35 cellular contexts compared by ENCODE assay signal in genomic region chr1:28565726-28566125, GRCh38. TPM values are rescaled to one million over a fixed set of nuclear protein-coding genes. Genes with fewer than 3 reads are reported as not detected.
"Had no signal": no experiment of that assay in that cellular context is flagged by ENCODE, and none has a peak within 500 bp of the region (broad histone marks: within the 10 kb centered on the region; RNA-seq: fewer than 3 reads in every experiment).

No MANE protein-coding gene starts in this region.

- H3K9me3 Mint-ChIP-seq: activated CD4-positive, alpha-beta memory T cell treated with anti-CD3 and anti-CD28 coated beads for 36 hours; activated CD4-positive, alpha-beta T cell treated with anti-CD3 and anti-CD28 coated beads, Interleukin-2, amount 10 ng/mL, durations not matched to agents 24 days and 14 days; activated naive CD4-positive, alpha-beta T cell treated with anti-CD3 and anti-CD28 coated beads for 36 hours; activated naive CD4-positive, alpha-beta T cell treated with anti-CD3 and anti-CD28 coated beads, Interleukin-2, amount 50 U/mL, for 24 hours; activated naive CD8-positive, alpha-beta T cell treated with anti-CD3 and anti-CD28 coated beads for 36 hours; activated naive CD8-positive, alpha-beta T cell treated with anti-CD3 and anti-CD28 coated beads, Interleukin-2, amount 50 U/mL, for 24 hours; activated T-helper 1 cell treated with anti-CD3 and anti-CD28 coated beads, Interleukin-12 subunit alpha, Interleukin-12 subunit beta, Interleukin-2, Interleukin-4 antibody, amounts not matched to agents 30 ng/mL and 10 ng/mL and 1 ng/mL, durations not matched to agents 14 hours and 24 hours and 36 hours; activated T-helper 2 cell treated with anti-CD3 and anti-CD28 coated beads, Interferon-gamma antibody, Interleukin-2, Interleukin-4, amounts not matched to agents 10 μg/mL and 5 μg/mL and 100 μg/mL, durations not matched to agents 14 hours and 24 hours and 36 hours; T-helper 1 cell treated with Interleukin-12 subunit alpha and Interleukin-12 subunit beta and Interleukin-4 antibody, amounts not matched to agents 30 μg/mL and 1 μg/mL, for 36 hours; T-helper 2 cell treated with Interferon-gamma antibody and Interleukin-4, amounts not matched to agents 5 μg/mL and 100 μg/mL, for 36 hours had no signal

- H3K36me3 ChIP-seq: colonic mucosa had no signal

- H3K4me3 ChIP-seq: adrenal gland, body of pancreas, cardiac muscle cell, colonic mucosa, esophagus squamous epithelium, gastroesophageal sphincter, heart right ventricle had no signal

- H3K4me1 ChIP-seq: adrenal gland, body of pancreas, colonic mucosa, gastroesophageal sphincter, heart right ventricle had no signal

- H3K27me3 Mint-ChIP-seq: activated CD4-positive, alpha-beta memory T cell treated with anti-CD3 and anti-CD28 coated beads for 36 hours; activated CD4-positive, alpha-beta T cell treated with anti-CD3 and anti-CD28 coated beads for 36 hours; activated CD4-positive, alpha-beta T cell treated with anti-CD3 and anti-CD28 coated beads, Interleukin-2, amount 10 ng/mL, durations not matched to agents 24 days and 14 days; activated CD8-positive, alpha-beta memory T cell treated with anti-CD3 and anti-CD28 coated beads, Interleukin-2, amount 10 ng/mL, durations not matched to agents 7 days and 5 days; activated naive CD4-positive, alpha-beta T cell treated with anti-CD3 and anti-CD28 coated beads, Interleukin-2, amount 50 U/mL, for 24 hours; activated naive CD8-positive, alpha-beta T cell treated with anti-CD3 and anti-CD28 coated beads for 36 hours; activated naive CD8-positive, alpha-beta T cell treated with anti-CD3 and anti-CD28 coated beads, Interleukin-2, amount 50 U/mL, for 24 hours had no signal

- H3K27ac ChIP-seq: adrenal gland, body of pancreas, cardiac muscle cell, colonic mucosa, gastroesophageal sphincter, heart right ventricle had no signal

- DNase-seq: activated CD4-positive, alpha-beta memory T cell treated with anti-CD3 and anti-CD28 coated beads for 36 hours; activated CD4-positive, alpha-beta T cell treated with anti-CD3 and anti-CD28 coated beads for 36 hours; activated CD4-positive, alpha-beta T cell treated with anti-CD3 and anti-CD28 coated beads, Interleukin-2, amount 10 ng/mL, durations not matched to agents 24 days and 14 days; activated CD4-positive, CD25-positive, alpha-beta regulatory T cell; activated CD4-positive, CD25-positive, alpha-beta regulatory T cell treated with anti-CD3 and anti-CD28 coated beads, Interleukin-2, amount 50 U/mL, for 72 hours; activated CD8-positive, alpha-beta memory T cell treated with anti-CD3 and anti-CD28 coated beads, Interleukin-2, amount 10 ng/mL, durations not matched to agents 7 days and 5 days; activated CD8-positive, alpha-beta memory T cell treated with anti-CD3 and anti-CD28 coated beads, Interleukin-2, amount 50 U/mL, for 4 hours; activated CD8-positive, alpha-beta T cell treated with anti-CD3 and anti-CD28 coated beads, Interleukin-2, amount 10 ng/mL, durations not matched to agents 7 days and 5 days; activated effector memory CD4-positive, alpha-beta T cell treated with anti-CD3 and anti-CD28 coated beads, Interleukin-2, amount 50 U/mL, for 16 hours; activated naive CD4-positive, alpha-beta T cell treated with anti-CD3 and anti-CD28 coated beads for 36 hours; activated naive CD8-positive, alpha-beta T cell treated with anti-CD3 and anti-CD28 coated beads for 36 hours; activated naive CD8-positive, alpha-beta T cell treated with anti-CD3 and anti-CD28 coated beads, Interleukin-2, amount 50 U/mL, for 24 hours; activated T-cell treated with anti-CD3 and anti-CD28 coated beads, Interleukin-2, amount 50 U/mL, for 1 hour; activated T-cell treated with anti-CD3 and anti-CD28 coated beads, Interleukin-2, amount 50 U/mL, for 48 hours; adrenal gland; amygdala; aorta; body of pancreas; central memory CD4-positive, alpha-beta T cell; cerebellar nuclear complex; colonic mucosa; effector CD8-positive, alpha-beta T cell; erythroblast; esophagus squamous epithelium; foreskin melanocyte; heart right ventricle; T1000 had no signal

- H3K4me3 Mint-ChIP-seq: activated CD4-positive, alpha-beta memory T cell treated with anti-CD3 and anti-CD28 coated beads for 36 hours; activated CD4-positive, alpha-beta T cell treated with anti-CD3 and anti-CD28 coated beads for 36 hours; activated CD4-positive, alpha-beta T cell treated with anti-CD3 and anti-CD28 coated beads, Interleukin-2, amount 10 ng/mL, durations not matched to agents 24 days and 14 days; activated CD8-positive, alpha-beta memory T cell treated with anti-CD3 and anti-CD28 coated beads, Interleukin-2, amount 10 ng/mL, durations not matched to agents 7 days and 5 days; activated CD8-positive, alpha-beta T cell treated with anti-CD3 and anti-CD28 coated beads, Interleukin-2, amount 10 ng/mL, durations not matched to agents 7 days and 5 days; activated naive CD4-positive, alpha-beta T cell treated with anti-CD3 and anti-CD28 coated beads for 36 hours; activated naive CD4-positive, alpha-beta T cell treated with anti-CD3 and anti-CD28 coated beads, Interleukin-2, amount 50 U/mL, for 24 hours; activated naive CD8-positive, alpha-beta T cell treated with anti-CD3 and anti-CD28 coated beads for 36 hours; activated naive CD8-positive, alpha-beta T cell treated with anti-CD3 and anti-CD28 coated beads, Interleukin-2, amount 50 U/mL, for 24 hours; activated T-helper 1 cell treated with anti-CD3 and anti-CD28 coated beads, Interleukin-12 subunit alpha, Interleukin-12 subunit beta, Interleukin-2, Interleukin-4 antibody, amounts not matched to agents 30 ng/mL and 10 ng/mL and 1 ng/mL, durations not matched to agents 14 hours and 24 hours and 36 hours; T-helper 1 cell treated with Interleukin-12 subunit alpha and Interleukin-12 subunit beta and Interleukin-4 antibody, amounts not matched to agents 30 μg/mL and 1 μg/mL, for 36 hours; T-helper 2 cell treated with Interferon-gamma antibody and Interleukin-4, amounts not matched to agents 5 μg/mL and 100 μg/mL, for 36 hours had no signal

- H3K27me3 ChIP-seq: adrenal gland, body of pancreas, cardiac muscle cell, colonic mucosa, esophagus squamous epithelium, gastroesophageal sphincter, heart right ventricle had no signal

- H3K9me3 ChIP-seq: adrenal gland, body of pancreas, colonic mucosa, esophagus squamous epithelium, gastroesophageal sphincter, heart right ventricle had no signal

- ATAC-seq: activated CD4-positive, alpha-beta T cell treated with anti-CD3 and anti-CD28 coated beads for 36 hours; activated CD8-positive, alpha-beta memory T cell treated with anti-CD3 and anti-CD28 coated beads, Interleukin-2, amount 10 ng/mL, durations not matched to agents 7 days and 5 days; activated CD8-positive, alpha-beta T cell treated with anti-CD3 and anti-CD28 coated beads, Interleukin-2, amount 10 ng/mL, durations not matched to agents 7 days and 5 days; activated naive CD8-positive, alpha-beta T cell treated with anti-CD3 and anti-CD28 coated beads, Interleukin-2, amount 50 U/mL, for 24 hours; body of pancreas; gastroesophageal sphincter; heart right ventricle had no signal

- H3K4me1 Mint-ChIP-seq: activated CD4-positive, alpha-beta T cell treated with anti-CD3 and anti-CD28 coated beads for 36 hours; activated CD8-positive, alpha-beta memory T cell treated with anti-CD3 and anti-CD28 coated beads, Interleukin-2, amount 10 ng/mL, durations not matched to agents 7 days and 5 days; activated naive CD4-positive, alpha-beta T cell treated with anti-CD3 and anti-CD28 coated beads, Interleukin-2, amount 50 U/mL, for 24 hours; activated naive CD8-positive, alpha-beta T cell treated with anti-CD3 and anti-CD28 coated beads for 36 hours; activated naive CD8-positive, alpha-beta T cell treated with anti-CD3 and anti-CD28 coated beads, Interleukin-2, amount 50 U/mL, for 24 hours had no signal

- H3K27ac Mint-ChIP-seq: activated CD4-positive, alpha-beta memory T cell treated with anti-CD3 and anti-CD28 coated beads for 36 hours; activated CD4-positive, alpha-beta T cell treated with anti-CD3 and anti-CD28 coated beads for 36 hours; activated CD8-positive, alpha-beta memory T cell treated with anti-CD3 and anti-CD28 coated beads, Interleukin-2, amount 10 ng/mL, durations not matched to agents 7 days and 5 days; activated CD8-positive, alpha-beta T cell treated with anti-CD3 and anti-CD28 coated beads, Interleukin-2, amount 10 ng/mL, durations not matched to agents 7 days and 5 days; activated naive CD4-positive, alpha-beta T cell treated with anti-CD3 and anti-CD28 coated beads for 36 hours; activated naive CD4-positive, alpha-beta T cell treated with anti-CD3 and anti-CD28 coated beads, Interleukin-2, amount 50 U/mL, for 24 hours; activated naive CD8-positive, alpha-beta T cell treated with anti-CD3 and anti-CD28 coated beads for 36 hours; activated naive CD8-positive, alpha-beta T cell treated with anti-CD3 and anti-CD28 coated beads, Interleukin-2, amount 50 U/mL, for 24 hours; activated T-helper 1 cell treated with anti-CD3 and anti-CD28 coated beads, Interleukin-12 subunit alpha, Interleukin-12 subunit beta, Interleukin-2, Interleukin-4 antibody, amounts not matched to agents 30 ng/mL and 10 ng/mL and 1 ng/mL, durations not matched to agents 14 hours and 24 hours and 36 hours; activated T-helper 2 cell treated with anti-CD3 and anti-CD28 coated beads, Interferon-gamma antibody, Interleukin-2, Interleukin-4, amounts not matched to agents 10 μg/mL and 5 μg/mL and 100 μg/mL, durations not matched to agents 14 hours and 24 hours and 36 hours; T-helper 1 cell treated with Interleukin-12 subunit alpha and Interleukin-12 subunit beta and Interleukin-4 antibody, amounts not matched to agents 30 μg/mL and 1 μg/mL, for 36 hours; T-helper 2 cell treated with Interferon-gamma antibody and Interleukin-4, amounts not matched to agents 5 μg/mL and 100 μg/mL, for 36 hours had no signal

RNA-seq across cellular contexts. Expression of gene RAB42, which starts 26.3 kb away (rescaled TPM):
- total RNA-seq: activated CD4-positive, alpha-beta memory T cell treated with anti-CD3 and anti-CD28 coated beads for 36 hours; activated CD4-positive, alpha-beta T cell treated with anti-CD3 and anti-CD28 coated beads, Interleukin-2, amount 10 ng/mL, durations not matched to agents 24 days and 14 days; activated CD8-positive, alpha-beta memory T cell treated with anti-CD3 and anti-CD28 coated beads for 36 hours; activated CD8-positive, alpha-beta memory T cell treated with anti-CD3 and anti-CD28 coated beads, Interleukin-2, amount 10 ng/mL, durations not matched to agents 7 days and 5 days; activated CD8-positive, alpha-beta T cell treated with anti-CD3 and anti-CD28 coated beads, Interleukin-2, amount 10 ng/mL, durations not matched to agents 7 days and 5 days; activated naive CD4-positive, alpha-beta T cell treated with anti-CD3 and anti-CD28 coated beads for 36 hours; activated naive CD8-positive, alpha-beta T cell treated with anti-CD3 and anti-CD28 coated beads for 36 hours; activated T-helper 1 cell treated with anti-CD3 and anti-CD28 coated beads, Interleukin-12 subunit alpha, Interleukin-12 subunit beta, Interleukin-2, Interleukin-4 antibody, amounts not matched to agents 30 ng/mL and 10 ng/mL and 1 ng/mL, durations not matched to agents 14 hours and 24 hours and 36 hours had no signal
